In genomic region chr12:132292328-132293319, GRCh38 we compare ENCODE assay signal across 1 cellular context.
TF ChIP-seq lines count a peak whose summit lies in the region.

No MANE protein-coding gene starts in this region.

TF ChIP-seq in H1, 55 proteins besides CTCF, POLR2A, EP300 and RAD21:
- TF ChIP-seq YY1 (IDR thresholded peaks at IDR 0.05; ENCODE audit: low read depth, low read length) (no peak), SUZ12 (IDR thresholded peaks at IDR 0.05; ENCODE audit: low read length) (no peak), TAF7 (optimal IDR thresholded peaks at IDR 0.05; ENCODE audit: borderline replicate concordance, low read depth, low read length) (no peak), ASH2L (IDR thresholded peaks at IDR 0.05; ENCODE audit: low read length) (no peak), RFX5 (IDR thresholded peaks at IDR 0.05; ENCODE audit: borderline replicate concordance, low read depth, low read length) (no peak), MAFK (IDR thresholded peaks at IDR 0.05; ENCODE audit: low read depth, low read length) (no peak), KDM1A (IDR thresholded peaks at IDR 0.05; ENCODE audit: borderline replicate concordance, low read length) (no peak), TBP (IDR thresholded peaks at IDR 0.05; ENCODE audit: low read depth, low read length) (no peak), JUN (IDR thresholded peaks at IDR 0.05; ENCODE audit: low read depth, low read length) (no peak), SP1 (IDR thresholded peaks at IDR 0.05; ENCODE audit: low read depth, low read length) (no peak), NANOG (IDR thresholded peaks at IDR 0.05; ENCODE audit: insufficient read depth, low read depth, low read length, poor library complexity, severe bottlenecking) (no peak), EGR1 (IDR thresholded peaks at IDR 0.05; ENCODE audit: borderline replicate concordance, low read depth, low read length) (no peak), BACH1 (IDR thresholded peaks at IDR 0.05; ENCODE audit: low read length) (no peak), CTBP2 (IDR thresholded peaks at IDR 0.05; ENCODE audit: borderline replicate concordance, insufficient read depth, insufficient read length, low read length) (no peak), SP2 (IDR thresholded peaks at IDR 0.05; ENCODE audit: low read length) (no peak), CHD1 (IDR thresholded peaks at IDR 0.05; ENCODE audit: low read depth, low read length) (no peak), RNF2 (IDR thresholded peaks at IDR 0.05; ENCODE audit: borderline replicate concordance, low read depth, low read length, missing control alignments, poor library complexity, severe bottlenecking) (no peak), MAX (IDR thresholded peaks at IDR 0.05) (no peak), TEAD4 (IDR thresholded peaks at IDR 0.05; ENCODE audit: low read depth, low read length) (no peak), TCF12 (IDR thresholded peaks at IDR 0.05; ENCODE audit: low read depth, low read length) (no peak)
